Comparison of ENCODE assay signal across 1 cellular context in genomic region chr17:4789951-4790704, GRCh38.
TF ChIP-seq lines count a peak whose summit lies in the region.

No MANE protein-coding gene starts in this region.

TF ChIP-seq in GM12878, 131 proteins besides CTCF, POLR2A, EP300 and RAD21 (continued from another document and continues in another):
- TF ChIP-seq, protein P1, sequence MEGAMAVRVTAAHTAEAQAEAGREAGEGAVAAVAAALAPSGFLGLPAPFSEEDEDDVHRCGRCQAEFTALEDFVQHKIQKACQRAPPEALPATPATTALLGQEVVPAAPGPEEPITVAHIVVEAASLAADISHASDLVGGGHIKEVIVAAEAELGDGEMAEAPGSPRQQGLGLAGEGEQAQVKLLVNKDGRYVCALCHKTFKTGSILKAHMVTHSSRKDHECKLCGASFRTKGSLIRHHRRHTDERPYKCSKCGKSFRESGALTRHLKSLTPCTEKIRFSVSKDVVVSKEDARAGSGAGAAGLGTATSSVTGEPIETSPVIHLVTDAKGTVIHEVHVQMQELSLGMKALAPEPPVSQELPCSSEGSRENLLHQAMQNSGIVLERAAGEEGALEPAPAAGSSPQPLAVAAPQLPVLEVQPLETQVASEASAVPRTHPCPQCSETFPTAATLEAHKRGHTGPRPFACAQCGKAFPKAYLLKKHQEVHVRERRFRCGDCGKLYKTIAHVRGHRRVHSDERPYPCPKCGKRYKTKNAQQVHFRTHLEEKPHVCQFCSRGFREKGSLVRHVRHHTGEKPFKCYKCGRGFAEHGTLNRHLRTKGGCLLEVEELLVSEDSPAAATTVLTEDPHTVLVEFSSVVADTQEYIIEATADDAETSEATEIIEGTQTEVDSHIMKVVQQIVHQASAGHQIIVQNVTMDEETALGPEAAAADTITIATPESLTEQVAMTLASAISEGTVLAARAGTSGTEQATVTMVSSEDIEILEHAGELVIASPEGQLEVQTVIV (IDR thresholded peaks at IDR 0.05; ENCODE audit: borderline replicate concordance, partially characterized antibody), result no peak
- TF ChIP-seq RFX5 (IDR thresholded peaks at IDR 0.05; ENCODE audit: low read depth, low read length), result no peak
- TF ChIP-seq CREM (IDR thresholded peaks at IDR 0.05; ENCODE audit: low read depth), result peak; percentile 45; the same call in 1 of the 2 replicates
- TF ChIP-seq CHD1 (IDR thresholded peaks at IDR 0.05; ENCODE audit: low read depth, low read length), result no peak
- TF ChIP-seq ZNF24 (IDR thresholded peaks at IDR 0.05), result peak; percentile 71
- no peak for TF ChIP-seq TCF7 (IDR thresholded peaks at IDR 0.05; ENCODE audit: borderline replicate concordance)
- TF ChIP-seq GATAD2B (conservative IDR thresholded peaks at IDR 0.05; ENCODE audit: low read depth), result peak; percentile 99
- TF ChIP-seq, protein P2, sequence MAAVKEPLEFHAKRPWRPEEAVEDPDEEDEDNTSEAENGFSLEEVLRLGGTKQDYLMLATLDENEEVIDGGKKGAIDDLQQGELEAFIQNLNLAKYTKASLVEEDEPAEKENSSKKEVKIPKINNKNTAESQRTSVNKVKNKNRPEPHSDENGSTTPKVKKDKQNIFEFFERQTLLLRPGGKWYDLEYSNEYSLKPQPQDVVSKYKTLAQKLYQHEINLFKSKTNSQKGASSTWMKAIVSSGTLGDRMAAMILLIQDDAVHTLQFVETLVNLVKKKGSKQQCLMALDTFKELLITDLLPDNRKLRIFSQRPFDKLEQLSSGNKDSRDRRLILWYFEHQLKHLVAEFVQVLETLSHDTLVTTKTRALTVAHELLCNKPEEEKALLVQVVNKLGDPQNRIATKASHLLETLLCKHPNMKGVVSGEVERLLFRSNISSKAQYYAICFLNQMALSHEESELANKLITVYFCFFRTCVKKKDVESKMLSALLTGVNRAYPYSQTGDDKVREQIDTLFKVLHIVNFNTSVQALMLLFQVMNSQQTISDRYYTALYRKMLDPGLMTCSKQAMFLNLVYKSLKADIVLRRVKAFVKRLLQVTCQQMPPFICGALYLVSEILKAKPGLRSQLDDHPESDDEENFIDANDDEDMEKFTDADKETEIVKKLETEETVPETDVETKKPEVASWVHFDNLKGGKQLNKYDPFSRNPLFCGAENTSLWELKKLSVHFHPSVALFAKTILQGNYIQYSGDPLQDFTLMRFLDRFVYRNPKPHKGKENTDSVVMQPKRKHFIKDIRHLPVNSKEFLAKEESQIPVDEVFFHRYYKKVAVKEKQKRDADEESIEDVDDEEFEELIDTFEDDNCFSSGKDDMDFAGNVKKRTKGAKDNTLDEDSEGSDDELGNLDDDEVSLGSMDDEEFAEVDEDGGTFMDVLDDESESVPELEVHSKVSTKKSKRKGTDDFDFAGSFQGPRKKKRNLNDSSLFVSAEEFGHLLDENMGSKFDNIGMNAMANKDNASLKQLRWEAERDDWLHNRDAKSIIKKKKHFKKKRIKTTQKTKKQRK (IDR thresholded peaks at IDR 0.05; ENCODE audit: low read depth, low read length), result no peak
- TF ChIP-seq IRF4 (IDR thresholded peaks at IDR 0.05; ENCODE audit: low read depth, low read length), result no peak
- no peak for TF ChIP-seq BCL3 (IDR thresholded peaks at IDR 0.05; ENCODE audit: borderline replicate concordance, insufficient read depth, low read depth, low read length, poor library complexity, severe bottlenecking)
- no peak for TF ChIP-seq SMAD1 (IDR thresholded peaks at IDR 0.05; ENCODE audit: low read depth, partially characterized antibody)
- no peak for TF ChIP-seq NFYA (IDR thresholded peaks at IDR 0.05; ENCODE audit: borderline replicate concordance, low read depth, low read length)
- TF ChIP-seq BACH1 (IDR thresholded peaks at IDR 0.05; ENCODE audit: borderline replicate concordance), result peak; percentile 85
- TF ChIP-seq BRCA1 (IDR thresholded peaks at IDR 0.05; ENCODE audit: low read depth, low read length), result no peak
- TF ChIP-seq PKNOX1 (IDR thresholded peaks at IDR 0.05), result no peak
- TF ChIP-seq, protein P3, sequence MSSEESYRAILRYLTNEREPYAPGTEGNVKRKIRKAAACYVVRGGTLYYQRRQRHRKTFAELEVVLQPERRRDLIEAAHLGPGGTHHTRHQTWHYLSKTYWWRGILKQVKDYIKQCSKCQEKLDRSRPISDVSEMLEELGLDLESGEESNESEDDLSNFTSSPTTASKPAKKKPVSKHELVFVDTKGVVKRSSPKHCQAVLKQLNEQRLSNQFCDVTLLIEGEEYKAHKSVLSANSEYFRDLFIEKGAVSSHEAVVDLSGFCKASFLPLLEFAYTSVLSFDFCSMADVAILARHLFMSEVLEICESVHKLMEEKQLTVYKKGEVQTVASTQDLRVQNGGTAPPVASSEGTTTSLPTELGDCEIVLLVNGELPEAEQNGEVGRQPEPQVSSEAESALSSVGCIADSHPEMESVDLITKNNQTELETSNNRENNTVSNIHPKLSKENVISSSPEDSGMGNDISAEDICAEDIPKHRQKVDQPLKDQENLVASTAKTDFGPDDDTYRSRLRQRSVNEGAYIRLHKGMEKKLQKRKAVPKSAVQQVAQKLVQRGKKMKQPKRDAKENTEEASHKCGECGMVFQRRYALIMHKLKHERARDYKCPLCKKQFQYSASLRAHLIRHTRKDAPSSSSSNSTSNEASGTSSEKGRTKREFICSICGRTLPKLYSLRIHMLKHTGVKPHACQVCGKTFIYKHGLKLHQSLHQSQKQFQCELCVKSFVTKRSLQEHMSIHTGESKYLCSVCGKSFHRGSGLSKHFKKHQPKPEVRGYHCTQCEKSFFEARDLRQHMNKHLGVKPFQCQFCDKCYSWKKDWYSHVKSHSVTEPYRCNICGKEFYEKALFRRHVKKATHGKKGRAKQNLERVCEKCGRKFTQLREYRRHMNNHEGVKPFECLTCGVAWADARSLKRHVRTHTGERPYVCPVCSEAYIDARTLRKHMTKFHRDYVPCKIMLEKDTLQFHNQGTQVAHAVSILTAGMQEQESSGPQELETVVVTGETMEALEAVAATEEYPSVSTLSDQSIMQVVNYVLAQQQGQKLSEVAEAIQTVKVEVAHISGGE (CRISPR knock-in tag; IDR thresholded peaks at IDR 0.05), result no peak
- no peak for TF ChIP-seq FOXK2 (IDR thresholded peaks at IDR 0.05)
- TF ChIP-seq FOS (IDR thresholded peaks at IDR 0.05; ENCODE audit: borderline replicate concordance, extremely low read depth, insufficient read length), result no peak
- TF ChIP-seq, protein P4, sequence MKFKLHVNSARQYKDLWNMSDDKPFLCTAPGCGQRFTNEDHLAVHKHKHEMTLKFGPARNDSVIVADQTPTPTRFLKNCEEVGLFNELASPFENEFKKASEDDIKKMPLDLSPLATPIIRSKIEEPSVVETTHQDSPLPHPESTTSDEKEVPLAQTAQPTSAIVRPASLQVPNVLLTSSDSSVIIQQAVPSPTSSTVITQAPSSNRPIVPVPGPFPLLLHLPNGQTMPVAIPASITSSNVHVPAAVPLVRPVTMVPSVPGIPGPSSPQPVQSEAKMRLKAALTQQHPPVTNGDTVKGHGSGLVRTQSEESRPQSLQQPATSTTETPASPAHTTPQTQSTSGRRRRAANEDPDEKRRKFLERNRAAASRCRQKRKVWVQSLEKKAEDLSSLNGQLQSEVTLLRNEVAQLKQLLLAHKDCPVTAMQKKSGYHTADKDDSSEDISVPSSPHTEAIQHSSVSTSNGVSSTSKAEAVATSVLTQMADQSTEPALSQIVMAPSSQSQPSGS (IDR thresholded peaks at IDR 0.05; ENCODE audit: low read length), result no peak
- no peak for TF ChIP-seq NRF1 (conservative IDR thresholded peaks at IDR 0.05; ENCODE audit: low read depth, low read length)
- peak; percentile 51; the same call in 1 of the 2 replicates for TF ChIP-seq SMC3 (IDR thresholded peaks at IDR 0.05; ENCODE audit: borderline replicate concordance, low read length)
- no peak for TF ChIP-seq HSF1 (IDR thresholded peaks at IDR 0.05; ENCODE audit: low read depth, low read length)
- TF ChIP-seq, protein P5, sequence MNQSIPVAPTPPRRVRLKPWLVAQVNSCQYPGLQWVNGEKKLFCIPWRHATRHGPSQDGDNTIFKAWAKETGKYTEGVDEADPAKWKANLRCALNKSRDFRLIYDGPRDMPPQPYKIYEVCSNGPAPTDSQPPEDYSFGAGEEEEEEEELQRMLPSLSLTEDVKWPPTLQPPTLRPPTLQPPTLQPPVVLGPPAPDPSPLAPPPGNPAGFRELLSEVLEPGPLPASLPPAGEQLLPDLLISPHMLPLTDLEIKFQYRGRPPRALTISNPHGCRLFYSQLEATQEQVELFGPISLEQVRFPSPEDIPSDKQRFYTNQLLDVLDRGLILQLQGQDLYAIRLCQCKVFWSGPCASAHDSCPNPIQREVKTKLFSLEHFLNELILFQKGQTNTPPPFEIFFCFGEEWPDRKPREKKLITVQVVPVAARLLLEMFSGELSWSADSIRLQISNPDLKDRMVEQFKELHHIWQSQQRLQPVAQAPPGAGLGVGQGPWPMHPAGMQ (IDR thresholded peaks at IDR 0.05; ENCODE audit: borderline replicate concordance), result no peak
- no peak for TF ChIP-seq BMI1 (IDR thresholded peaks at IDR 0.05; ENCODE audit: borderline replicate concordance)
- TF ChIP-seq HDAC2 (IDR thresholded peaks at IDR 0.05), result no peak
- TF ChIP-seq, protein P6, sequence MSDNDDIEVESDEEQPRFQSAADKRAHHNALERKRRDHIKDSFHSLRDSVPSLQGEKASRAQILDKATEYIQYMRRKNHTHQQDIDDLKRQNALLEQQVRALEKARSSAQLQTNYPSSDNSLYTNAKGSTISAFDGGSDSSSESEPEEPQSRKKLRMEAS (IDR thresholded peaks at IDR 0.05; ENCODE audit: low read depth, low read length), result peak; percentile 61
- no peak for TF ChIP-seq SUZ12 (IDR thresholded peaks at IDR 0.05; ENCODE audit: unreplicated experiment)
- TF ChIP-seq ZSCAN29 (IDR thresholded peaks at IDR 0.05), result peak; percentile 40; the same call in 1 of the 2 replicates
- 0 out of 2 replicates have a peak, but pooled peaks have one; percentile 49 for TF ChIP-seq NBN (IDR thresholded peaks at IDR 0.05)
- TF ChIP-seq, protein P7, sequence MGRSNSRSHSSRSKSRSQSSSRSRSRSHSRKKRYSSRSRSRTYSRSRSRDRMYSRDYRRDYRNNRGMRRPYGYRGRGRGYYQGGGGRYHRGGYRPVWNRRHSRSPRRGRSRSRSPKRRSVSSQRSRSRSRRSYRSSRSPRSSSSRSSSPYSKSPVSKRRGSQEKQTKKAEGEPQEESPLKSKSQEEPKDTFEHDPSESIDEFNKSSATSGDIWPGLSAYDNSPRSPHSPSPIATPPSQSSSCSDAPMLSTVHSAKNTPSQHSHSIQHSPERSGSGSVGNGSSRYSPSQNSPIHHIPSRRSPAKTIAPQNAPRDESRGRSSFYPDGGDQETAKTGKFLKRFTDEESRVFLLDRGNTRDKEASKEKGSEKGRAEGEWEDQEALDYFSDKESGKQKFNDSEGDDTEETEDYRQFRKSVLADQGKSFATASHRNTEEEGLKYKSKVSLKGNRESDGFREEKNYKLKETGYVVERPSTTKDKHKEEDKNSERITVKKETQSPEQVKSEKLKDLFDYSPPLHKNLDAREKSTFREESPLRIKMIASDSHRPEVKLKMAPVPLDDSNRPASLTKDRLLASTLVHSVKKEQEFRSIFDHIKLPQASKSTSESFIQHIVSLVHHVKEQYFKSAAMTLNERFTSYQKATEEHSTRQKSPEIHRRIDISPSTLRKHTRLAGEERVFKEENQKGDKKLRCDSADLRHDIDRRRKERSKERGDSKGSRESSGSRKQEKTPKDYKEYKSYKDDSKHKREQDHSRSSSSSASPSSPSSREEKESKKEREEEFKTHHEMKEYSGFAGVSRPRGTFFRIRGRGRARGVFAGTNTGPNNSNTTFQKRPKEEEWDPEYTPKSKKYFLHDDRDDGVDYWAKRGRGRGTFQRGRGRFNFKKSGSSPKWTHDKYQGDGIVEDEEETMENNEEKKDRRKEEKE (IDR thresholded peaks at IDR 0.05), result 0 out of 2 replicates have a peak, but pooled peaks have one; percentile 27
- TF ChIP-seq CBFB (IDR thresholded peaks at IDR 0.05; ENCODE audit: low read depth), result no peak
- TF ChIP-seq MTA3 (IDR thresholded peaks at IDR 0.05; ENCODE audit: borderline replicate concordance, low read length), result no peak
- peak; percentile 92 for TF ChIP-seq NR2F1 (conservative IDR thresholded peaks at IDR 0.05)
- 0 out of 3 replicates have a peak, but pooled peaks have one; percentile 15 for TF ChIP-seq POU2F2 (IDR thresholded peaks at IDR 0.05; ENCODE audit: borderline replicate concordance, low read depth, low read length)
- TF ChIP-seq SRF (IDR thresholded peaks at IDR 0.05; ENCODE audit: low read depth in 2 of 2, low read length in 2 of 2), result 0 out of 4 replicates have a peak, but pooled peaks of 1 of the 2 experiments have one; percentile 44
- no peak for TF ChIP-seq SMAD5 (IDR thresholded peaks at IDR 0.05; ENCODE audit: low read depth)
- TF ChIP-seq ZBTB33 (IDR thresholded peaks at IDR 0.05), result no peak
